Comparison of ENCODE assay signal across 34 cellular contexts in the genomic region with DNA sequence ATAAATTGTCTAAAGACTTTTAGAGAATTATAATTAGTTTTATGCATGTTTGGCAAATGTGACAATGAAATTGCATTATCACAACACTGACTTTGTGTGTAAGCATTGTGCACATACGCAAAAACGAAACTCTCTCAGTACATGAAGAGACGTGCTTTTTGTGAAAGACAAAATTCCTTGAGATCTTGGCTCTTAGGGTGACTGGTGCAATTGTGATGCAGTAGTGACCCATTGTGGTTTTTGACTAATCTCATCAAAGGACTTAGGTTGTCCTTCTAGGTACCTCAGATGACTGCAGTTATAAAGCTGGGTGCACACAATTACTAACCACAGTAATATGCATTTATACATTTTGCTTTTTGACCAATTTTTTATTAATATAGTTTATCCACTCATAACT. TPM values are rescaled to one million over a fixed set of nuclear protein-coding genes. Genes with fewer than 3 reads are reported as not detected.
"Had no signal": no experiment of that assay in that cellular context is flagged by ENCODE, and none has a peak within 500 bp of the region (broad histone marks: within the 10 kb centered on the region; RNA-seq: fewer than 3 reads in every experiment).

No MANE protein-coding gene starts in this region.

- H3K4me1 ChIP-seq: ascending aorta, breast epithelium, esophagus muscularis mucosa, gastroesophageal sphincter, heart right ventricle had no signal

- DNase-seq: activated CD4-positive, alpha-beta memory T cell treated with anti-CD3 and anti-CD28 coated beads, Interleukin-2, amount 10 ng/mL, durations not matched to agents 7 days and 5 days; activated CD4-positive, alpha-beta T cell treated with anti-CD3 and anti-CD28 coated beads for 1 hour; activated CD4-positive, alpha-beta T cell treated with anti-CD3 and anti-CD28 coated beads for 4 hours; activated CD4-positive, alpha-beta T cell treated with anti-CD3 and anti-CD28 coated beads, Interleukin-2, amount 10 ng/mL, durations not matched to agents 7 days and 5 days; activated CD4-positive, alpha-beta T cell treated with anti-CD3 and anti-CD28 coated beads, Interleukin-2, amount 50 U/mL, for 4 hours; activated CD8-positive, alpha-beta memory T cell treated with anti-CD3 and anti-CD28 coated beads, Interleukin-2, amount 50 U/mL, for 48 hours; activated gamma-delta T cell; activated naive CD4-positive, alpha-beta T cell; activated naive CD4-positive, alpha-beta T cell treated with anti-CD3 and anti-CD28 coated beads, Interleukin-2, amount 10 ng/mL, durations not matched to agents 7 days and 5 days; activated naive CD8-positive, alpha-beta T cell treated with anti-CD3 and anti-CD28 coated beads, Interleukin-2, amount 10 ng/mL, durations not matched to agents 7 days and 5 days; activated T-cell treated with anti-CD3 and anti-CD28 coated beads for 4 hours; activated T-cell treated with anti-CD3 and anti-CD28 coated beads, Interleukin-2, amount 50 U/mL, for 24 hours; activated T-cell treated with anti-CD3 and anti-CD28 coated beads, Interleukin-2, amount 50 U/mL, for 72 hours; dorsolateral prefrontal cortex; effector memory CD4-positive, alpha-beta T cell; endodermal cell; erythroblast; foreskin melanocyte; heart right ventricle; T-cell had no signal

- H3K4me3 ChIP-seq: ascending aorta, breast epithelium, coronary artery, dorsolateral prefrontal cortex, esophagus muscularis mucosa, gastroesophageal sphincter, heart right ventricle had no signal

- H3K27ac ChIP-seq: ascending aorta, breast epithelium, coronary artery, dorsolateral prefrontal cortex, esophagus muscularis mucosa, gastroesophageal sphincter, heart right ventricle, VCaP had no signal

- H3K36me3 Mint-ChIP-seq: activated naive CD4-positive, alpha-beta T cell treated with anti-CD3 and anti-CD28 coated beads, Interleukin-2, amount 10 ng/mL, durations not matched to agents 7 days and 5 days; activated naive CD4-positive, alpha-beta T cell treated with anti-CD3 and anti-CD28 coated beads, Interleukin-2, amount 50 U/mL, for 72 hours; activated naive CD8-positive, alpha-beta T cell treated with anti-CD3 and anti-CD28 coated beads, Interleukin-2, amount 10 ng/mL, durations not matched to agents 7 days and 5 days; brain; T-cell; WTC11 had no signal

- ATAC-seq: activated naive CD4-positive, alpha-beta T cell treated with anti-CD3 and anti-CD28 coated beads, Interleukin-2, amount 50 U/mL, for 72 hours; activated T-cell treated with anti-CD3 and anti-CD28 coated beads, Interleukin-2, amount 50 U/mL, for 72 hours; gastroesophageal sphincter; heart right ventricle; T-cell had no signal

- H3K27me3 Mint-ChIP-seq: activated CD4-positive, alpha-beta memory T cell treated with anti-CD3 and anti-CD28 coated beads, Interleukin-2, amount 10 ng/mL, durations not matched to agents 7 days and 5 days; activated CD4-positive, alpha-beta T cell treated with anti-CD3 and anti-CD28 coated beads, Interleukin-2, amount 10 ng/mL, durations not matched to agents 7 days and 5 days; activated naive CD4-positive, alpha-beta T cell treated with anti-CD3 and anti-CD28 coated beads, Interleukin-2, amount 10 ng/mL, durations not matched to agents 7 days and 5 days; activated naive CD8-positive, alpha-beta T cell treated with anti-CD3 and anti-CD28 coated beads, Interleukin-2, amount 10 ng/mL, durations not matched to agents 7 days and 5 days; activated T-cell treated with anti-CD3 and anti-CD28 coated beads, Interleukin-2, amount 50 U/mL, for 24 hours; brain; central memory CD8-positive, alpha-beta T cell; dendritic cell treated with granulocyte-macrophage colony-stimulating factor and Interleukin-4, amounts not matched to agents 40 ng/mL and 50 ng/mL, for 4 days; T-cell had no signal

- H3K4me1 Mint-ChIP-seq: activated CD4-positive, alpha-beta memory T cell treated with anti-CD3 and anti-CD28 coated beads, Interleukin-2, amount 10 ng/mL, durations not matched to agents 7 days and 5 days; activated CD4-positive, alpha-beta T cell treated with anti-CD3 and anti-CD28 coated beads, Interleukin-2, amount 10 ng/mL, durations not matched to agents 7 days and 5 days; activated naive CD4-positive, alpha-beta T cell treated with anti-CD3 and anti-CD28 coated beads, Interleukin-2, amount 10 ng/mL, durations not matched to agents 7 days and 5 days; activated naive CD8-positive, alpha-beta T cell treated with anti-CD3 and anti-CD28 coated beads, Interleukin-2, amount 10 ng/mL, durations not matched to agents 7 days and 5 days; brain; central memory CD8-positive, alpha-beta T cell; endodermal cell; T-cell had no signal

- H3K9me3 ChIP-seq: ascending aorta, breast epithelium, esophagus muscularis mucosa, gastroesophageal sphincter, heart right ventricle had no signal

- H3K4me3 Mint-ChIP-seq: activated CD4-positive, alpha-beta memory T cell treated with anti-CD3 and anti-CD28 coated beads, Interleukin-2, amount 10 ng/mL, durations not matched to agents 7 days and 5 days; activated CD4-positive, alpha-beta T cell treated with anti-CD3 and anti-CD28 coated beads, Interleukin-2, amount 10 ng/mL, durations not matched to agents 7 days and 5 days; activated naive CD4-positive, alpha-beta T cell treated with anti-CD3 and anti-CD28 coated beads, Interleukin-2, amount 10 ng/mL, durations not matched to agents 7 days and 5 days; activated naive CD8-positive, alpha-beta T cell treated with anti-CD3 and anti-CD28 coated beads, Interleukin-2, amount 10 ng/mL, durations not matched to agents 7 days and 5 days; activated T-cell treated with anti-CD3 and anti-CD28 coated beads, Interleukin-2, amount 50 U/mL, for 24 hours; activated T-cell treated with anti-CD3 and anti-CD28 coated beads, Interleukin-2, amount 50 U/mL, for 72 hours; brain; central memory CD8-positive, alpha-beta T cell; dendritic cell treated with granulocyte-macrophage colony-stimulating factor and Interleukin-4, amounts not matched to agents 40 ng/mL and 50 ng/mL, for 4 days; endodermal cell; T-cell; T-helper 1 cell treated with Interleukin-12 subunit alpha and Interleukin-12 subunit beta and Interleukin-4 antibody, amounts not matched to agents 30 μg/mL and 1 μg/mL, for 36 hours; T-helper 2 cell treated with Interferon-gamma antibody and Interleukin-4, amounts not matched to agents 5 μg/mL and 100 μg/mL, for 36 hours; WTC11 had no signal

- H3K27ac Mint-ChIP-seq: activated CD4-positive, alpha-beta memory T cell treated with anti-CD3 and anti-CD28 coated beads, Interleukin-2, amount 10 ng/mL, durations not matched to agents 7 days and 5 days; activated CD4-positive, alpha-beta T cell treated with anti-CD3 and anti-CD28 coated beads, Interleukin-2, amount 10 ng/mL, durations not matched to agents 7 days and 5 days; activated naive CD4-positive, alpha-beta T cell treated with anti-CD3 and anti-CD28 coated beads, Interleukin-2, amount 10 ng/mL, durations not matched to agents 7 days and 5 days; activated naive CD4-positive, alpha-beta T cell treated with anti-CD3 and anti-CD28 coated beads, Interleukin-2, amount 50 U/mL, for 72 hours; activated naive CD8-positive, alpha-beta T cell treated with anti-CD3 and anti-CD28 coated beads, Interleukin-2, amount 10 ng/mL, durations not matched to agents 7 days and 5 days; activated T-cell treated with anti-CD3 and anti-CD28 coated beads, Interleukin-2, amount 50 U/mL, for 24 hours; activated T-cell treated with anti-CD3 and anti-CD28 coated beads, Interleukin-2, amount 50 U/mL, for 72 hours; brain; dendritic cell treated with granulocyte-macrophage colony-stimulating factor and Interleukin-4, amounts not matched to agents 40 ng/mL and 50 ng/mL, for 4 days; endodermal cell; T-cell; T-helper 1 cell treated with Interleukin-12 subunit alpha and Interleukin-12 subunit beta and Interleukin-4 antibody, amounts not matched to agents 30 μg/mL and 1 μg/mL, for 36 hours; T-helper 2 cell treated with Interferon-gamma antibody and Interleukin-4, amounts not matched to agents 5 μg/mL and 100 μg/mL, for 36 hours had no signal

- H3K9me3 Mint-ChIP-seq: dendritic cell treated with granulocyte-macrophage colony-stimulating factor and Interleukin-4, amounts not matched to agents 40 ng/mL and 50 ng/mL, for 4 days; endodermal cell; WTC11 had no signal

- H3K27me3 ChIP-seq: ascending aorta, breast epithelium, dorsolateral prefrontal cortex, esophagus muscularis mucosa, gastroesophageal sphincter, heart right ventricle had no signal

- H3K36me3 ChIP-seq: ascending aorta, breast epithelium, esophagus muscularis mucosa, gastroesophageal sphincter, heart right ventricle had no signal

RNA-seq across cellular contexts. Expression of a gene that starts 25.3 kb away (rescaled TPM):
- total RNA-seq: activated CD4-positive, alpha-beta memory T cell treated with anti-CD3 and anti-CD28 coated beads, Interleukin-2, amount 10 ng/mL, durations not matched to agents 7 days and 5 days; activated CD4-positive, alpha-beta T cell treated with anti-CD3 and anti-CD28 coated beads, Interleukin-2, amount 10 ng/mL, durations not matched to agents 7 days and 5 days; activated naive CD4-positive, alpha-beta T cell treated with anti-CD3 and anti-CD28 coated beads, Interleukin-2, amount 50 U/mL, for 72 hours; activated naive CD8-positive, alpha-beta T cell treated with anti-CD3 and anti-CD28 coated beads, Interleukin-2, amount 10 ng/mL, durations not matched to agents 7 days and 5 days; activated T-cell treated with anti-CD3 and anti-CD28 coated beads, Interleukin-2, amount 50 U/mL, for 72 hours; ascending aorta; breast epithelium; glomerular endothelial cell; T-cell had no signal
